23 cellular contexts compared by ENCODE assay signal in the genomic region with DNA sequence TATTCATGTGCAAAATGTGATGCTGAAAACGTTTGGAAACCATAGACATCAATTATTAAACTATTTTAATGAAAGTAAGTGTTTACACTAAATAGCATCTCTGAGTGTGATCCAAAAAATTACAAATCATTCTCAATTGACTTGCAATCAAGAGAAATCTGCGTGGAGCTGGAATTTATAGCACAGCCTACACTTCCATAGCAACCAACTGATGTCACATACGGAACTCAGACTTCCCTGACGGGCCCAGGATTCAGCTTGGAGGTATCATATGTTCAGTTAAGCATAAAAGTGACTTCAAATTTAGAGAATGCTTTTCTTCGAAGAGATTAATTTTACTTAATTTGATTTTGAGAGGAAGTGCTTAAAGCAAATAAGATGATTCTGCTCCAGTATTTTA.
"Had no signal": no experiment of that assay in that cellular context is flagged by ENCODE, and none has a peak within 500 bp of the region (broad histone marks: within the 10 kb centered on the region; RNA-seq: fewer than 3 reads in every experiment).

No MANE protein-coding gene starts in this region.

- ATAC-seq: activated CD8-positive, alpha-beta T cell treated with anti-CD3 and anti-CD28 coated beads, Interleukin-2, amount 10 ng/mL, durations not matched to agents 7 days and 5 days; Panc1; Right ventricle myocardium inferior had no signal

- H3K27ac ChIP-seq: adrenal gland, breast epithelium had no signal

- H3K27me3 ChIP-seq: adrenal gland, breast epithelium, MG63 had no signal

- H3K4me3 ChIP-seq: adrenal gland, breast epithelium, MG63 had no signal

- H3K36me3 ChIP-seq: adrenal gland, breast epithelium, MG63 had no signal

- H3K9me3 ChIP-seq: adrenal gland, breast epithelium, MG63 had no signal

- DNase-seq: activated CD4-positive, alpha-beta T cell treated with anti-CD3 and anti-CD28 coated beads for 48 hours; activated CD4-positive, alpha-beta T cell treated with anti-CD3 and anti-CD28 coated beads, Interleukin-2, amount 50 U/mL, for 4 hours; activated CD4-positive, CD25-positive, alpha-beta regulatory T cell treated with anti-CD3 and anti-CD28 coated beads, Interleukin-2, amount 50 U/mL, for 72 hours; activated CD8-positive, alpha-beta memory T cell treated with anti-CD3 and anti-CD28 coated beads, Interleukin-2, amount 50 U/mL, for 48 hours; activated CD8-positive, alpha-beta T cell treated with anti-CD3 and anti-CD28 coated beads, Interleukin-2, amount 10 ng/mL, durations not matched to agents 7 days and 5 days; activated naive CD4-positive, alpha-beta T cell treated with anti-CD3 and anti-CD28 coated beads, Interleukin-2, amount 50 U/mL, for 16 hours; activated naive CD8-positive, alpha-beta T cell treated with anti-CD3 and anti-CD28 coated beads, Interleukin-2, amount 10 ng/mL, durations not matched to agents 7 days and 5 days; activated T-cell treated with anti-CD3 and anti-CD28 coated beads, Interleukin-2, amount 50 U/mL, for 1 hour; adrenal gland; MG63; MV-4-11; NCI-H1092 treated with DMSO at 0.1 percent for 48 hours; NCI-H1417 treated with DMSO at 0.1 percent for 48 hours; NCI-H1694; NCI-H2029; NCI-H2227 treated with DMSO at 0.1 percent for 48 hours; NCI-H446 treated with DMSO at 0.1 percent for 48 hours; NCI-H524 treated with DMSO at 0.1 percent for 48 hours; NCI-H82; RPMI8226 had no signal
